ENCODE assay signal across 18 cellular contexts in the genomic region with DNA sequence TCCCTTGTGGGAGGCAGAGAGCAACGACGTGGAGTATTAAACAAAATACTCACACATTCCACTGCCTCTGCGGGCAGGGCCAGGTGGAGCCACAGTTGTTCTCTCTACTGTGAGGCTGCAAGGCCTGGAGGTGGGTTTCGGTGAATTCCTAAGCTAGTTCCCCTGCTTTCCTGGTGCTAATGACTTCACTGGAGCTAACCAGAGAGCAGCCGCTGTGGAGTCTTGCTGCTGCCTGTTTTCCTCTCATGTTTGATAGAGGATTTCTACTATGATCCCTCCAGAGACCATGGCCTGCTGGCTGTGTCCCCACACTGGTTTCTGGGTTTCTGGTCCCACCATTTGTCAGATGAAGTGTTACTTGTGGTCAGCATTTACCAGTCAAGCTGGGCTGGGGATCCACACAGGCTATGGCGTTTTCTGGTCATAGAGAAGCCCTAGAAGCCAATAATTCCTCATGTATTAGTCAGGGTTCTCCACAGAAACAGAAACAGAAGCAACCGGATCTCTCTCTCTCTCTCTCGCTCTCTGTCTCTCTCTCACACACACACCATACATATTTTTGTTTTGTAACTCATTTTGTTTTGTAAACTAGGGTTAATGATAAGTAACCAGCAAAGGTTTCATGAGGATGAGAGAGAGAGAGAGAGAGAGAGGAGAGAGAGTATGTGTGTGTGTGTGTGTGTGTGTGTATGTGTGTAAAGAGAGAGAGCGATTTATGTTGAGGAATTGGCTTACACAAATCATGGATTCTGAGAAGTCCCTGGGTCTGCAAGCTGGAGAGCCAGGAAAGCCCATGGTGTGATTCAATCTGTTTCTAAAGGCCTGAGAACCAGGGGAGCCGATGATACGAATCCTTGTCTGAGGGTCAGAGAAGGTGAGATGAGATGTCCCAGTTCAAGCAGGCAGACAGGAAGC.
DNase-seq lines count a peak whose midpoint lies in the region; ATAC-seq, FAIRE-seq and TF ChIP-seq lines count a peak whose summit lies in the region.
"Had no signal": no experiment of that assay in that cellular context is flagged by ENCODE, and none has a peak within 500 bp of the region (broad histone marks: within the 10 kb centered on the region; RNA-seq: fewer than 3 reads in every experiment).

No MANE protein-coding gene starts in this region.

- DNase-seq in ELF-1 (ENCODE audit: low read depth, low spot score) (peak; percentile 72), SJCRH30 (peak; percentile 91 to 94), fibroblast of villous mesenchyme (ENCODE audit: low read depth) (peak; percentile 75), sigmoid colon (no peak), HUDEP-2 (lab: John Stamatoyannopoulos, UW; ENCODE audit: unreplicated experiment in 76 of 76) (no peak), cardiac septum (ENCODE audit: low spot score) (no peak), small intestine (no peak)
- DNase-seq: activated CD4-positive, alpha-beta T cell treated with anti-CD3 and anti-CD28 coated beads for 4 hours; activated naive CD4-positive, alpha-beta T cell treated with anti-CD3 and anti-CD28 coated beads, Interleukin-2, amount 50 U/mL, for 16 hours; DMS79 treated with DMSO at 0.1 percent for 48 hours; foreskin melanocyte; naive thymus-derived CD4-positive, alpha-beta T cell; NCI-H2029 treated with DMSO at 0.1 percent for 48 hours; SHP77 treated with DMSO at 0.1 percent for 48 hours; stimulated activated CD4-positive, alpha-beta T cell treated with anti-CD3 and anti-CD28 coated beads, Interleukin-2, amount 100 ng/mL, for 48 hours; uterus had no signal

- TF ChIP-seq EP300 in sigmoid colon (IDR thresholded peaks at IDR 0.05) = no peak

- H3K27ac ChIP-seq in SJCRH30 (peak overlapping the region; percentile 91), sigmoid colon (peak overlapping the region; percentile 58 to 73 (median 59)), small intestine (ENCODE audit: low read depth in 1 of 2, low read length in 1 of 2) (peak overlapping the region in 1 of 2 donors; percentile 62)
- H3K27ac ChIP-seq: HL-60, uterus had no signal

- H3K27me3 ChIP-seq in SJCRH30 (no peaks in the 10 kb centered on the region), sigmoid colon (no peaks in the 10 kb centered on the region), small intestine (ENCODE audit: control insufficient read depth in 2 of 2, insufficient read depth in 2 of 2, low read length in 2 of 2) (no peaks in the 10 kb centered on the region)
- H3K27me3 ChIP-seq: uterus had no signal

- WGBS in sigmoid colon, 2 donors = 76 to 85% methylated on average over 11 of the region's 11 CpGs
- WGBS in small intestine, 3 donors = 75 to 89% (median 82%) methylated on average over 11 of the region's 11 CpGs

- intact Hi-C loops in sigmoid colon (cut with DNase I) (no loop called here), cardiac septum (cut with DNase I) (no loop called here)

- H3K9me3 ChIP-seq in SJCRH30 (replicated peaks) = no peaks in the 10 kb centered on the region
- no peaks in the 10 kb centered on the region for H3K9me3 ChIP-seq in sigmoid colon
- H3K9me3 ChIP-seq in small intestine (ENCODE audit: control insufficient read depth, low read depth) = no peaks in the 10 kb centered on the region
- H3K9me3 ChIP-seq: uterus had no signal

- no peak for TF ChIP-seq CTCF in fibroblast of villous mesenchyme (IDR thresholded peaks at IDR 0.05; ENCODE audit: insufficient read depth, low read depth, low read length)
- no peak for TF ChIP-seq CTCF in sigmoid colon (IDR thresholded peaks at IDR 0.05)

- no peak for FAIRE-seq in small intestine (lab: Jason Lieb, UNC)

- TF ChIP-seq POLR2A in sigmoid colon (IDR thresholded peaks at IDR 0.05) = no peak

- H3K36me3 ChIP-seq in SJCRH30 = no peaks in the 10 kb centered on the region
- no peaks in the 10 kb centered on the region for H3K36me3 ChIP-seq in sigmoid colon
- H3K36me3 ChIP-seq in small intestine (ENCODE audit: control insufficient read depth in 2 of 2, insufficient read depth in 2 of 2, low read length in 2 of 2) = no peaks in the 10 kb centered on the region
- H3K36me3 ChIP-seq: uterus had no signal

- peaks cover 43% of the 10 kb centered on the region for H3K4me1 ChIP-seq in SJCRH30
- peaks cover 0 to 34% (median 27%) of the 10 kb centered on the region in 4 donors for H3K4me1 ChIP-seq in sigmoid colon
- no peaks in the 10 kb centered on the region for H3K4me1 ChIP-seq in small intestine (ENCODE audit: control insufficient read depth in 2 of 2, insufficient read depth in 1 of 2, low read depth in 1 of 2, low read length in 1 of 2)

- H3K4me3 ChIP-seq in SJCRH30 = peak overlapping the region; percentile 14
- H3K4me3 ChIP-seq in fibroblast of villous mesenchyme (ENCODE audit: low read depth, low read length) = no peak overlapping the region
- no peak overlapping the region for H3K4me3 ChIP-seq in sigmoid colon
- no peak overlapping the region for H3K4me3 ChIP-seq in small intestine (ENCODE audit: low read depth in 1 of 2, low read length in 2 of 2)
- H3K4me3 ChIP-seq: uterus had no signal

- ATAC-seq in HG02885 (IDR thresholded peaks at IDR 0.05; ENCODE audit: poor library complexity, unreplicated experiment) = no peak
- ATAC-seq: naive thymus-derived CD4-positive, alpha-beta T cell had no signal

Comparison
In these comparisons a context has a peak if more than half of its experiments do, and no peak if none do; other contexts are left out.
1. DNase-seq: peak in ELF-1 (single experiment), SJCRH30 (2 of 2) and fibroblast of villous mesenchyme (single experiment); none in sigmoid colon (single experiment), HUDEP-2 (0 of 76), cardiac septum (single experiment) and small intestine (single experiment).